In the genomic region with DNA sequence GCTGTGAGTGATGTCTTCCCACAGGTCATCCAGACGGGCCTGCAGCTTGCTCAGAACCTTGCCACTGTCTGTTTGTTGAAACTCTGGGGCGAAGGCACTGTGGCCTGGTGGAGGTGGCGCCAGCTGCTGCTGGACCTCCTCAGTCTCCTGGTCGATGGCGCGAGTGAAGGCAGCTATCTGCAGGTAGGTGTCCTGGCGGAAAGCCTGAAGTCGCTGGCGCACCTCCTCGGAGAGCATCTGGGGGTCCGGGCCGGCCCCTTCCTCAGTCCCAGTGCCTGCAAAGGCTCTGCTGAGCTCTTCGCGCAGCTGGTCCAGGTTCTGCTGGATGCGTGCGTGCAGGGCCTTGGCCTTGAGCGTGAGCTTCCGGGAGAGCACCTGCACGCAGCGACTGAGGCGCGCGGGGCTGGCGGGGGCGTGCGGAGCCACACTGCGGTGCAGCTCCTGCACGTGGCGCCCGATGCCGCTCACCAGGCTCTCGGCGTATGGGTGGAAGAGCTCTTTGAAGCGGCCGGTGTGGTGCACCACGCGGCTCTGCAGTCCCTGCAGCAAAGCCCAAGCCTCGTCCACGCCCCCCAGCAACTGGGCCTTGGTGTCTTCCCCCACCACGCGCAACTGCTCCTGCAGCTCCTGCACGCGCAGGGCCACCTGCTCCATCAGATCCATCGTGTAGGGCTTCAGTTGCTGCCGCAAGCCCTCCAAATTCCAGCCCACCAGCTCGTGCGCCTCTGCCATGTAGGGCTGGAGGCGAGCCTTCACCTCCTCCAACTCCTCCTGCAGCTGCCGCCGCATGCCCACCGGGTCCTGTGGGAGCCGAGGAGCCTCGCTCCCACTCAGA, we compare ENCODE assay signal across 13 cellular contexts. TPM values are rescaled to one million over a fixed set of nuclear protein-coding genes. Genes with fewer than 3 reads are reported as not detected.
"Had no signal": no experiment of that assay in that cellular context is flagged by ENCODE, and none has a peak within 500 bp of the region (broad histone marks: within the 10 kb centered on the region; RNA-seq: fewer than 3 reads in every experiment).

No MANE protein-coding gene starts in this region.

- H3K4me3 Mint-ChIP-seq: dendritic cell treated with granulocyte-macrophage colony-stimulating factor and Interleukin-4, amounts not matched to agents 40 ng/mL and 50 ng/mL, for 4 days had no signal

- H3K27me3 Mint-ChIP-seq: naive thymus-derived CD4-positive, alpha-beta T cell had no signal

- H3K27ac Mint-ChIP-seq: dendritic cell treated with granulocyte-macrophage colony-stimulating factor and Interleukin-4, amounts not matched to agents 40 ng/mL and 50 ng/mL, for 4 days; endodermal cell had no signal

- H3K9me3 Mint-ChIP-seq: activated naive CD4-positive, alpha-beta T cell treated with anti-CD3 and anti-CD28 coated beads, Interleukin-2, amount 50 U/mL, for 72 hours; dendritic cell treated with granulocyte-macrophage colony-stimulating factor and Interleukin-4, amounts not matched to agents 40 ng/mL and 50 ng/mL, for 4 days; endodermal cell had no signal

RNA-seq across cellular contexts. Expression of a gene that starts 1.3 kb away (rescaled TPM):
- total RNA-seq: activated CD8-positive, alpha-beta memory T cell treated with anti-CD3 and anti-CD28 coated beads for 36 hours; activated naive CD4-positive, alpha-beta T cell treated with anti-CD3 and anti-CD28 coated beads, Interleukin-2, amount 50 U/mL, for 72 hours; endodermal cell; mononuclear cell; naive thymus-derived CD4-positive, alpha-beta T cell; osteocyte; skeletal muscle tissue; stomach; T-helper 1 cell treated with Interleukin-12 subunit alpha and Interleukin-12 subunit beta and Interleukin-4 antibody, amounts not matched to agents 30 ng/mL and 1 ng/mL, for 36 hours; thoracic aorta; vagina had no signal

RNA-seq across cellular contexts. Expression of a gene that starts 32.7 kb away (rescaled TPM):
- total RNA-seq: activated CD8-positive, alpha-beta memory T cell treated with anti-CD3 and anti-CD28 coated beads for 36 hours; activated naive CD4-positive, alpha-beta T cell treated with anti-CD3 and anti-CD28 coated beads, Interleukin-2, amount 50 U/mL, for 72 hours; lung; mononuclear cell; naive thymus-derived CD4-positive, alpha-beta T cell; osteocyte; T-helper 1 cell treated with Interleukin-12 subunit alpha and Interleukin-12 subunit beta and Interleukin-4 antibody, amounts not matched to agents 30 ng/mL and 1 ng/mL, for 36 hours; vagina had no signal

RNA-seq across cellular contexts. Expression of a gene that starts 39.3 kb away (rescaled TPM):
- total RNA-seq: activated CD8-positive, alpha-beta memory T cell treated with anti-CD3 and anti-CD28 coated beads for 36 hours; activated naive CD4-positive, alpha-beta T cell treated with anti-CD3 and anti-CD28 coated beads, Interleukin-2, amount 50 U/mL, for 72 hours; endodermal cell; mononuclear cell; naive thymus-derived CD4-positive, alpha-beta T cell; osteocyte; skeletal muscle tissue; T-helper 1 cell treated with Interleukin-12 subunit alpha and Interleukin-12 subunit beta and Interleukin-4 antibody, amounts not matched to agents 30 ng/mL and 1 ng/mL, for 36 hours; thoracic aorta; vagina had no signal
